In the genomic region with DNA sequence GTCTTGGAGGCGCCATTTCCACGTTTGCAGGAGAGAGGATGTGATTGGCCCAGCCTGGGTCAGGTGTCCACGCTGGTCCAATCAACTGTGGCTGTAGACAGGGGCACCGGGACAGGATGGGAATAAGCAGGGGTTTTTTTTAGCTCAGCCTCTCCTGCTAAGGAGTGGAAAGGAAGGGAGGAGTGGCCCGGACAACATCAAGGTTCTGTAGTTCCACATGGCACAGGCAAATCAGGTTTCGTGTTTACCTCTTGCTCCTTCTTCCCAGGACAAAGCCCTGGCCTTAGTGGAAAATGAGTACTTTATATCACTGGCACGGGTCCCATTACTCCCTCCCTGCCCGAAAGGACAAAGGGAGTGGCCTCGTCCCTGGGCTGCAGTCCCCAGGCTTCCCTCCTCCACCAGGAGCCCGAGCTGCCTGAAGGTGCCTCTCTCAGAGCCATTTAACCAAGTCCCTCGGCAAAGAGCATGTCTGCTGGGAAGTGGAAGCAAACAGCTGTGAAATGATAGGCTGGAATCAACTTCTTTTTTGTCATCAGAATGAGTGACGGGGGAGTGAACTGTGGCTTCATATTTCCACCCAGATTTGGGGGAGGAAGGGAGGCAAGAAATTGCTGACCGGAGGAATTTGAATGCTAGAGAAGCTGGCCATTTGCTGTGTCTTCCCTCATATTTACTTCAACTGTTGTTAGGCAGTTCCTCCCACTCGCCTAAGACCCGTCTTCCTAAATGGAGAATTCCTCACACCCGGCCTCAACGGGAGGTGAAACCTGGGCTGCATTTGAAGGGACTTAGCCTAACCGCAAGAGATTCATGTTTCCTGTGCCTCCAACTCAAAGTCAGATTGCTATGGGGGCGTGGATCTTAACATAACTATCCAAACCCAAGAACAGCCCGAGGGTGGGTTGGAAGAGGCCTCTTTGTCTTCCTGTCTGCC, we compare ENCODE assay signal across 8 cellular contexts.
DNase-seq lines count a peak whose midpoint lies in the region; ATAC-seq and TF ChIP-seq lines count a peak whose summit lies in the region.

No MANE protein-coding gene starts in this region.

- WGBS in psoas muscle, 3 donors, result 40 to 46% (median 41%) methylated on average over 20 of the region's 20 CpGs

- no peaks in the 10 kb centered on the region for H3K36me3 ChIP-seq in psoas muscle (ENCODE audit: insufficient read depth in 1 of 2, low read depth in 1 of 2)

- intact Hi-C loops in psoas muscle (cut with DNase I), result no loop called here

- peak; percentile 77 for ATAC-seq in foreskin keratinocyte
- peak in 1 of 4 donors; percentile 38 for ATAC-seq in psoas muscle
- no peak for ATAC-seq in HG02938 (IDR thresholded peaks at IDR 0.05; ENCODE audit: unreplicated experiment)

- no peak overlapping the region for H3K4me3 ChIP-seq in psoas muscle

- H3K27ac ChIP-seq in foreskin keratinocyte (no peak overlapping the region), psoas muscle (peak overlapping the region; percentile 30)

- TF ChIP-seq CTCF in foreskin keratinocyte (conservative IDR thresholded peaks at IDR 0.05), result no peak
- no peak for TF ChIP-seq CTCF in psoas muscle (IDR thresholded peaks at IDR 0.05)

- H3K27me3 ChIP-seq in foreskin keratinocyte (no peaks in the 10 kb centered on the region), psoas muscle (ENCODE audit: insufficient read depth in 3 of 3, low read length in 2 of 3) (no peaks in the 10 kb centered on the region)

- H3K4me1 ChIP-seq in foreskin keratinocyte (peaks cover 31% of the 10 kb centered on the region), psoas muscle (no peaks in the 10 kb centered on the region)

- no peaks in the 10 kb centered on the region for H3K9me3 ChIP-seq in psoas muscle

- peak; percentile 84 for DNase-seq in GF-D8 (lab: John Stamatoyannopoulos, UW)
- DNase-seq in RPMI7951 (ENCODE audit: low read depth), result peak; percentile 100
- DNase-seq in foreskin keratinocyte, result peak; percentile 83 to 95
- DNase-seq in psoas muscle, result no peak
- no peak for DNase-seq in GM19240 (ENCODE audit: insufficient read length, low spot score)
- no peak for DNase-seq in activated naive CD4-positive, alpha-beta T cell treated with anti-CD3 and anti-CD28 coated beads, Interleukin-2, amount 50 U/mL, for 16 hours
- DNase-seq in NCI-H82 (lab: John Stamatoyannopoulos, UW), result no peak

Comparison
In these comparisons a context has a peak if more than half of its experiments do, and no peak if none do; other contexts are left out.
1. DNase-seq: peak in GF-D8 (single experiment), RPMI7951 (single experiment) and foreskin keratinocyte (2 of 2); none in psoas muscle (0 of 2), GM19240 (single experiment), activated naive CD4-positive, alpha-beta T cell treated with anti-CD3 and anti-CD28 coated beads, Interleukin-2, amount 50 U/mL, for 16 hours (single experiment) and NCI-H82 (single experiment).